In genomic region chr2:24888177-24888576, GRCh38 we compare ENCODE assay signal across 21 cellular contexts.
"Had no signal": no experiment of that assay in that cellular context is flagged by ENCODE, and none has a peak within 500 bp of the region (broad histone marks: within the 10 kb centered on the region; RNA-seq: fewer than 3 reads in every experiment).

No MANE protein-coding gene starts in this region.

- H3K27ac Mint-ChIP-seq: activated CD4-positive, alpha-beta T cell treated with anti-CD3 and anti-CD28 coated beads, Interleukin-2, amount 10 ng/mL, durations not matched to agents 7 days and 5 days; activated CD8-positive, alpha-beta T cell treated with anti-CD3 and anti-CD28 coated beads, Interleukin-2, amount 10 ng/mL, durations not matched to agents 7 days and 5 days; activated naive CD8-positive, alpha-beta T cell treated with anti-CD3 and anti-CD28 coated beads, Interleukin-2, amount 50 U/mL, for 24 hours; activated T-helper 17 cell treated with anti-CD3 and anti-CD28 coated beads, Interleukin-2, amount 50 U/mL, for 72 hours; T-cell; T-helper 2 cell treated with Interferon-gamma antibody and Interleukin-4, amounts not matched to agents 5 μg/mL and 100 μg/mL, for 36 hours had no signal

- H3K27me3 ChIP-seq: left lung, stomach, suprapubic skin, tibial nerve had no signal

- ATAC-seq: activated CD8-positive, alpha-beta T cell treated with anti-CD3 and anti-CD28 coated beads, Interleukin-2, amount 10 ng/mL, durations not matched to agents 7 days and 5 days; activated naive CD8-positive, alpha-beta T cell treated with anti-CD3 and anti-CD28 coated beads, Interleukin-2, amount 50 U/mL, for 24 hours; activated T-helper 17 cell treated with anti-CD3 and anti-CD28 coated beads, Interleukin-2, amount 50 U/mL, for 72 hours; left lung; right cardiac atrium; T-cell had no signal

- H3K4me3 Mint-ChIP-seq: activated CD4-positive, alpha-beta T cell treated with anti-CD3 and anti-CD28 coated beads, Interleukin-2, amount 10 ng/mL, durations not matched to agents 7 days and 5 days; activated CD8-positive, alpha-beta T cell treated with anti-CD3 and anti-CD28 coated beads, Interleukin-2, amount 10 ng/mL, durations not matched to agents 7 days and 5 days; activated naive CD8-positive, alpha-beta T cell treated with anti-CD3 and anti-CD28 coated beads, Interleukin-2, amount 50 U/mL, for 24 hours; activated T-helper 17 cell treated with anti-CD3 and anti-CD28 coated beads, Interleukin-2, amount 50 U/mL, for 72 hours; T-cell; T-helper 2 cell treated with Interferon-gamma antibody and Interleukin-4, amounts not matched to agents 5 μg/mL and 100 μg/mL, for 36 hours had no signal

- H3K9me3 ChIP-seq: suprapubic skin, tibial nerve had no signal

- H3K9me3 Mint-ChIP-seq: activated naive CD8-positive, alpha-beta T cell treated with anti-CD3 and anti-CD28 coated beads, Interleukin-2, amount 50 U/mL, for 24 hours; activated T-helper 17 cell treated with anti-CD3 and anti-CD28 coated beads, Interleukin-2, amount 50 U/mL, for 72 hours had no signal

- H3K36me3 ChIP-seq: left lung, stomach, suprapubic skin had no signal

- H3K4me1 ChIP-seq: parathyroid adenoma had no signal

- DNase-seq: activated CD4-positive, alpha-beta T cell treated with anti-CD3 and anti-CD28 coated beads, Interleukin-2, amount 10 ng/mL, durations not matched to agents 7 days and 5 days; activated CD4-positive, CD25-positive, alpha-beta regulatory T cell treated with anti-CD3 and anti-CD28 coated beads, Interleukin-2, amount 50 U/mL, for 72 hours; activated CD8-positive, alpha-beta T cell treated with anti-CD3 and anti-CD28 coated beads, Interleukin-2, amount 10 ng/mL, durations not matched to agents 7 days and 5 days; activated naive CD4-positive, alpha-beta T cell treated with Interleukin-2 at 50 U/mL for 16 hours; activated naive CD8-positive, alpha-beta T cell treated with anti-CD3 and anti-CD28 coated beads, Interleukin-2, amount 50 U/mL, for 24 hours; erythroblast; foreskin fibroblast; left lung; midbrain; nucleus accumbens; right cardiac atrium; stimulated activated CD4-positive, alpha-beta T cell treated with anti-CD3 and anti-CD28 coated beads, Interleukin-12 subunit alpha, Interleukin-12 subunit beta, amount 100 ng/mL, for 4 hours; stomach; T-cell had no signal

- H3K27me3 Mint-ChIP-seq: activated CD4-positive, alpha-beta T cell treated with anti-CD3 and anti-CD28 coated beads, Interleukin-2, amount 10 ng/mL, durations not matched to agents 7 days and 5 days; activated naive CD8-positive, alpha-beta T cell treated with anti-CD3 and anti-CD28 coated beads, Interleukin-2, amount 50 U/mL, for 24 hours; activated T-helper 17 cell treated with anti-CD3 and anti-CD28 coated beads, Interleukin-2, amount 50 U/mL, for 72 hours; T-cell had no signal

- H3K27ac ChIP-seq: left lung, parathyroid adenoma, suprapubic skin, VCaP had no signal

- H3K4me3 ChIP-seq: left lung, lung, stomach, suprapubic skin, tibial nerve had no signal
